Comparison of ENCODE assay signal across 6 cellular contexts in the genomic region with DNA sequence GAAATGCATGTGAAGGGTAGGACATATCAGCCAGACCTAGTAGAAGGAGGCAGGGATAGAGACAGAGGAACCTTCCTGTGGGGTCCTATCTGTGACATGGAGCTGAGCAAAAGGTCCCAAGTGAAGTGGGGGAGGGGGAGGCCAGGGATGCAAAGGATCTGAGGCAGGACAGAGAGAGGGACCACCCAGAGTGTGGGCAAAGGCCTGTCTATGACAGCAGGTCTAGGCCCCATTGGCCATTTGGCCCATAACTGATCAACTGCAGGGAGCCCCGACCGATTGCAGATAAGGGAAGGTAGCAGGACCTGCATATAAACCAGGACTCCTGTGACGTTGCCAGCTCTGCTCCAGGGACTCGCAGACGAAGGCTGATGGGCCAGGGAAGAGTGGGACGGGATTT. TPM values are rescaled to one million over a fixed set of nuclear protein-coding genes. Genes with fewer than 3 reads are reported as not detected.
"Had no signal": no experiment of that assay in that cellular context is flagged by ENCODE, and none has a peak within 500 bp of the region (broad histone marks: within the 10 kb centered on the region; RNA-seq: fewer than 3 reads in every experiment).

No MANE protein-coding gene starts in this region.

- H3K4me1 ChIP-seq: HAP-1 had no signal

- H3K4me3 ChIP-seq: GM23338, HAP-1, K562 had no signal

- H3K4me2 ChIP-seq: GM23338 had no signal

- H3K36me3 ChIP-seq: HAP-1 had no signal

- DNase-seq: H7, HFFc6, IMR-90 had no signal

RNA-seq across cellular contexts. Expression of gene SYNDIG1, which starts 49.6 kb away (rescaled TPM):
- polyA plus RNA-seq: IMR-90, K562 had no signal
